In the genomic region with DNA sequence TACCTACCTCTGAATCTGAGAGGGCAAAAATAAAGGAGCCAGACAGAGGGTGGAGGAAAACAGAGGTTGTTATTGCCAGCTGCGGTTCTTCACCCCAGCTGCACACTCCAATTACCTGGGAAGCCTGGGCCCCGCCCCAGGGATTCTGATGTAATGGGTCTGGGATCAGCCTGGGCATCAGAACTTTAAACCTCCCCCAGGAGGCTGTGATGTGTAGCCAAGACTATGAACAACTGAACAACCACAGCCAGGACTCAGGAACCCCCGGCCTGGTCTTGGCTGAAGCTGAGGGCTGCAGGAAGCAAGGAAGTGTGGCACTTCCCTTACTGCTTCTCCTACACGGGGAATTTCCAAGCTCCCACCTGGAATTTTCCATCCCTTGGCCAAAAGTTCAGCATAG, we compare ENCODE assay signal across 13 cellular contexts.
DNase-seq lines count a peak whose midpoint lies in the region; ATAC-seq, FAIRE-seq and TF ChIP-seq lines count a peak whose summit lies in the region.
"Had no signal": no experiment of that assay in that cellular context is flagged by ENCODE, and none has a peak within 500 bp of the region (broad histone marks: within the 10 kb centered on the region; RNA-seq: fewer than 3 reads in every experiment).

No MANE protein-coding gene starts in this region.

- ATAC-seq in HepG2 = peak; percentile 47
- ATAC-seq in upper lobe of right lung = peak; percentile 15
- ATAC-seq in GM18907 (IDR thresholded peaks at IDR 0.05; ENCODE audit: unreplicated experiment) = no peak
- ATAC-seq: activated CD4-positive, alpha-beta T cell treated with anti-CD3 and anti-CD28 coated beads for 36 hours had no signal

- no peaks in the 10 kb centered on the region for H3K9me3 ChIP-seq in mammary epithelial cell (replicated peaks; ENCODE audit: insufficient read depth, low read length)
- H3K9me3 ChIP-seq in HepG2 (ENCODE audit: low read length) = no peaks in the 10 kb centered on the region
- H3K9me3 ChIP-seq in upper lobe of right lung = no peaks in the 10 kb centered on the region
- no peaks in the 10 kb centered on the region for H3K9me3 ChIP-seq in effector memory CD4-positive, alpha-beta T cell (ENCODE audit: control insufficient read depth, low read length)

- H3K79me2 ChIP-seq in mammary epithelial cell (ENCODE audit: insufficient read depth, low read length) (no peaks in the 10 kb centered on the region), HepG2 (ENCODE audit: insufficient read depth, low read length) (no peaks in the 10 kb centered on the region)

- H3K4me2 ChIP-seq in mammary epithelial cell (ENCODE audit: insufficient read depth, low read depth, low read length) = no peak overlapping the region
- H3K4me2 ChIP-seq in HepG2 (ENCODE audit: low read depth, low read length) = peak overlapping the region; percentile 76

- TF ChIP-seq RAD21 in HepG2 (CRISPR knock-in tag; IDR thresholded peaks at IDR 0.05) = no peak

- H3K27ac ChIP-seq in mammary epithelial cell (ENCODE audit: insufficient read depth, low read depth, low read length) = no peak overlapping the region
- no peak overlapping the region for H3K27ac ChIP-seq in HepG2 (ENCODE audit: extremely low read length, insufficient read depth, low read length)
- peak overlapping the region; percentile 60 for H3K27ac ChIP-seq in upper lobe of right lung
- H3K27ac ChIP-seq in effector memory CD4-positive, alpha-beta T cell (ENCODE audit: insufficient read depth, low read length, poor library complexity, severe bottlenecking) = no peak overlapping the region

- no peak overlapping the region for H2AFZ ChIP-seq in mammary epithelial cell (ENCODE audit: low read depth, low read length)
- H2AFZ ChIP-seq in HepG2 (ENCODE audit: low read length) = no peak overlapping the region

- H3K9ac ChIP-seq in mammary epithelial cell (ENCODE audit: insufficient read depth, low read length) (no peak overlapping the region), HepG2 (ENCODE audit: insufficient read depth, low read depth, low read length) (no peak overlapping the region)

- H3K4me1 ChIP-seq in mammary epithelial cell (ENCODE audit: insufficient read depth, low read length) (no peaks in the 10 kb centered on the region), HepG2 (ENCODE audit: insufficient read depth, low read length) (peaks cover 30% of the 10 kb centered on the region), upper lobe of right lung (peaks cover 24% of the 10 kb centered on the region)
- no peaks in the 10 kb centered on the region for H3K4me1 ChIP-seq in effector memory CD4-positive, alpha-beta T cell (ENCODE audit: control insufficient read depth, insufficient read depth, low read length, poor library complexity, severe bottlenecking)

- WGBS in mammary epithelial cell (ENCODE audit: low coverage, missing lambda C conversion rate) = 5% methylated on average over 2 of the region's 4 CpGs
- WGBS in HepG2 (ENCODE audit: low lambda C conversion rate) = 7% methylated on average over 2 of the region's 4 CpGs

- intact Hi-C loops in mammary epithelial cell (cut with micrococcal nuclease) = no loop called here
- intact Hi-C loops in HepG2 (cut with micrococcal nuclease; ENCODE audit: unreplicated experiment) = loop anchor here (10.0 kb wide), 1 partner anchor 105 kb away; no protein-coding TSS in a partner anchor
- intact Hi-C loops in upper lobe of right lung (cut with DNase I) = no loop called here

- no peak overlapping the region for H3K4me3 ChIP-seq in mammary epithelial cell (replicated peaks in 1 of 3; ENCODE audit: insufficient read depth in 1 of 3, low read depth in 2 of 3, low read length in 3 of 3)
- no peak overlapping the region for H3K4me3 ChIP-seq in HepG2 (replicated peaks in 1 of 3; ENCODE audit: insufficient read depth in 1 of 3, low read depth in 2 of 3, low read length in 3 of 3)
- H3K4me3 ChIP-seq in upper lobe of right lung = no peak overlapping the region
- H3K4me3 ChIP-seq in effector memory CD4-positive, alpha-beta T cell (ENCODE audit: insufficient read depth, low read depth, low read length, poor library complexity, severe bottlenecking) = no peak overlapping the region

- TF ChIP-seq POLR2A in HepG2 (IDR thresholded peaks at IDR 0.05; ENCODE audit: insufficient read depth in 1 of 2, low read depth in 2 of 2, low read length in 2 of 2) = no peak

- in situ Hi-C loops in mammary epithelial cell (cut with MboI; ENCODE audit: low sequenced_read_pairs in 2 of 2) = no loop called here
- in situ Hi-C loops in HepG2 (cut with HindIII; ENCODE audit: extremely low pct_ligation_motif_present, low pct_unique_long_range_greater_than_20kb) = no loop called here

- dilution Hi-C loops in mammary epithelial cell (cut with HindIII; ENCODE audit: low sequenced_read_pairs) = no loop called here

- TF ChIP-seq EP300 in HepG2 (IDR thresholded peaks at IDR 0.05; ENCODE audit: low read depth in 2 of 2, low read length in 2 of 2) (no peak), HepG2 (CRISPR knock-in tag; IDR thresholded peaks at IDR 0.05; ENCODE audit: borderline replicate concordance) (no peak)

- CTCF ChIA-PET in mammary epithelial cell (lab: Charles Lee; ENCODE audit: low non-redundant PET) (no interaction called here), HepG2 (lab: Yijun Ruan, JAX; ENCODE audit: low intra/inter-chr PET ratio, low total read pairs) (interaction anchor here (2.2 kb wide), 1 partner anchor 113 kb away, joined by 7 read pairs; no protein-coding TSS in a partner anchor)

- no peak for TF ChIP-seq CTCF in mammary epithelial cell (conservative IDR thresholded peaks at IDR 0.05 in 1 of 2, IDR thresholded peaks at IDR 0.05 in 1 of 2; ENCODE audit: extremely low read depth in 1 of 2, insufficient read depth in 1 of 2, low read depth in 1 of 2, low read length in 2 of 2)
- TF ChIP-seq CTCF in HepG2 (CRISPR knock-in tag; IDR thresholded peaks at IDR 0.05) = no peak
- TF ChIP-seq CTCF in upper lobe of right lung (IDR thresholded peaks at IDR 0.05) = no peak

- FAIRE-seq in HepG2 (lab: Jason Lieb, UNC) = no peak
- FAIRE-seq: colon, G401.6 had no signal

- H3K36me3 ChIP-seq in mammary epithelial cell (ENCODE audit: insufficient read depth, low read length) (no peaks in the 10 kb centered on the region), HepG2 (replicated peaks in 1 of 2; ENCODE audit: control insufficient read depth in 1 of 2, insufficient read depth in 2 of 2, low read length in 2 of 2) (no peaks in the 10 kb centered on the region), upper lobe of right lung (no peaks in the 10 kb centered on the region)
- H3K36me3 ChIP-seq in effector memory CD4-positive, alpha-beta T cell (ENCODE audit: control insufficient read depth, insufficient read depth, low read length) = no peaks in the 10 kb centered on the region

- H3K27me3 ChIP-seq in mammary epithelial cell (ENCODE audit: insufficient read depth, low read length) (no peaks in the 10 kb centered on the region), HepG2 (ENCODE audit: control insufficient read depth in 1 of 2, insufficient read depth in 2 of 2, low read length in 2 of 2) (no peaks in the 10 kb centered on the region), upper lobe of right lung (no peaks in the 10 kb centered on the region)
- no peaks in the 10 kb centered on the region for H3K27me3 ChIP-seq in effector memory CD4-positive, alpha-beta T cell (replicated peaks; ENCODE audit: control insufficient read depth, insufficient read depth, low read length, poor library complexity, severe bottlenecking)

- no TSS peak for BruUV-seq in mammary epithelial cell (replicated peaks; lab: Mats Ljungman, UMichigan)
- no TSS peak for BruUV-seq in HepG2 (replicated peaks; lab: Mats Ljungman, UMichigan)

- no peaks in the 10 kb centered on the region for H4K20me1 ChIP-seq in mammary epithelial cell (ENCODE audit: insufficient read depth, low read length)
- no peaks in the 10 kb centered on the region for H4K20me1 ChIP-seq in HepG2 (ENCODE audit: insufficient read depth, low read length)

- DNase-seq in SHP77 (lab: John Stamatoyannopoulos, UW) (peak; percentile 25 to 32), SHP77 treated with DMSO at 0.1 percent for 48 hours (lab: John Stamatoyannopoulos, UW) (no peak), mammary epithelial cell (peak; percentile 31), HepG2 (ENCODE audit: low spot score) (no peak), upper lobe of right lung (no peak), amygdala (lab: John Stamatoyannopoulos, UW) (no peak)
- no peak for DNase-seq in effector memory CD4-positive, alpha-beta T cell
- DNase-seq: activated CD4-positive, alpha-beta T cell treated with anti-CD3 and anti-CD28 coated beads for 36 hours; activated naive CD4-positive, alpha-beta T cell; KBM-7 had no signal

- POLR2A ChIA-PET in HepG2 (lab: Yijun Ruan, JAX) = interaction anchor here (1.1 kb wide), 1 partner anchor 38 kb away, joined by 3 read pairs; no protein-coding TSS in a partner anchor

TF ChIP-seq in HepG2, 621 proteins besides CTCF, POLR2A, EP300 and RAD21 (continues in another document):
- TF ChIP-seq TBX3 (IDR thresholded peaks at IDR 0.05; ENCODE audit: borderline replicate concordance) = no peak
- TF ChIP-seq, protein P1, sequence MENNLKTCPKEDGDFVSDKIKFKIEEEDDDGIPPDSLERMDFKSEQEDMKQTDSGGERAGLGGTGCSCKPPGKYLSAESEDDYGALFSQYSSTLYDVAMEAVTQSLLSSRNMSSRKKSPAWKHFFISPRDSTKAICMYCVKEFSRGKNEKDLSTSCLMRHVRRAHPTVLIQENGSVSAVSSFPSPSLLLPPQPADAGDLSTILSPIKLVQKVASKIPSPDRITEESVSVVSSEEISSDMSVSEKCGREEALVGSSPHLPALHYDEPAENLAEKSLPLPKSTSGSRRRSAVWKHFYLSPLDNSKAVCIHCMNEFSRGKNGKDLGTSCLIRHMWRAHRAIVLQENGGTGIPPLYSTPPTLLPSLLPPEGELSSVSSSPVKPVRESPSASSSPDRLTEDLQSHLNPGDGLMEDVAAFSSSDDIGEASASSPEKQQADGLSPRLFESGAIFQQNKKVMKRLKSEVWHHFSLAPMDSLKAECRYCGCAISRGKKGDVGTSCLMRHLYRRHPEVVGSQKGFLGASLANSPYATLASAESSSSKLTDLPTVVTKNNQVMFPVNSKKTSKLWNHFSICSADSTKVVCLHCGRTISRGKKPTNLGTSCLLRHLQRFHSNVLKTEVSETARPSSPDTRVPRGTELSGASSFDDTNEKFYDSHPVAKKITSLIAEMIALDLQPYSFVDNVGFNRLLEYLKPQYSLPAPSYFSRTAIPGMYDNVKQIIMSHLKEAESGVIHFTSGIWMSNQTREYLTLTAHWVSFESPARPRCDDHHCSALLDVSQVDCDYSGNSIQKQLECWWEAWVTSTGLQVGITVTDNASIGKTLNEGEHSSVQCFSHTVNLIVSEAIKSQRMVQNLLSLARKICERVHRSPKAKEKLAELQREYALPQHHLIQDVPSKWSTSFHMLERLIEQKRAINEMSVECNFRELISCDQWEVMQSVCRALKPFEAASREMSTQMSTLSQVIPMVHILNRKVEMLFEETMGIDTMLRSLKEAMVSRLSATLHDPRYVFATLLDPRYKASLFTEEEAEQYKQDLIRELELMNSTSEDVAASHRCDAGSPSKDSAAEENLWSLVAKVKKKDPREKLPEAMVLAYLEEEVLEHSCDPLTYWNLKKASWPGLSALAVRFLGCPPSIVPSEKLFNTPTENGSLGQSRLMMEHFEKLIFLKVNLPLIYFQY (CRISPR knock-in tag; IDR thresholded peaks at IDR 0.05; ENCODE audit: borderline replicate concordance) = peak; percentile 21; the same call in 1 of the 2 replicates
- 0 out of 2 replicates have a peak, but pooled peaks have one; percentile 8 for TF ChIP-seq YEATS4 (CRISPR knock-in tag; IDR thresholded peaks at IDR 0.05; ENCODE audit: borderline replicate concordance)

Comparison
In these comparisons a context has a peak if more than half of its experiments do, and no peak if none do; other contexts are left out.
1. DNase-seq: peak in SHP77 (2 of 2) and mammary epithelial cell (single experiment); none in SHP77 treated with DMSO at 0.1 percent for 48 hours (single experiment), HepG2 (single experiment), upper lobe of right lung (single experiment), effector memory CD4-positive, alpha-beta T cell (0 of 3) and amygdala (0 of 56).